Comparison of ENCODE assay signal across 10 cellular contexts in genomic region chr2:45010706-45011036, GRCh38. TPM values are rescaled to one million over a fixed set of nuclear protein-coding genes. Genes with fewer than 3 reads are reported as not detected.
A peak's percentile ranks its signal among the peaks of the same experiment; 100 is the strongest.
DNase-seq lines count a peak whose midpoint lies in the region; ATAC-seq and TF ChIP-seq lines count a peak whose summit lies in the region.
"Had no signal": no experiment of that assay in that cellular context is flagged by ENCODE, and none has a peak within 500 bp of the region (broad histone marks: within the 10 kb centered on the region; RNA-seq: fewer than 3 reads in every experiment).

No MANE protein-coding gene starts in this region.

- H3K9me3 ChIP-seq in hepatocyte (ENCODE audit: low read depth) (no peaks in the 10 kb centered on the region), gastrocnemius medialis (no peaks in the 10 kb centered on the region)

- peaks cover 4% of the 10 kb centered on the region; the same call in 2 of the 3 replicates for H3K36me3 Mint-ChIP-seq in GM23338 (ENCODE audit: low read depth)
- H3K36me3 Mint-ChIP-seq in activated naive CD8-positive, alpha-beta T cell treated with anti-CD3 and anti-CD28 coated beads for 36 hours: no peaks in the 10 kb centered on the region

- DNase-seq in GM23338 (ENCODE audit: low spot score) (no peak), hepatocyte (ENCODE audit: low spot score) (no peak), gastrocnemius medialis (no peak), NCI-H526 (lab: John Stamatoyannopoulos, UW) (no peak), NCI-H2196 (lab: John Stamatoyannopoulos, UW; ENCODE audit: unreplicated experiment) (no peak), SK-N-DZ (ENCODE audit: low spot score) (no peak)
- DNase-seq in activated naive CD8-positive, alpha-beta T cell treated with anti-CD3 and anti-CD28 coated beads for 36 hours: no peak
- no peak for DNase-seq in activated CD4-positive, alpha-beta T cell treated with anti-CD3 and anti-CD28 coated beads, Interleukin-2, amount 50 U/mL, for 1 hour
- DNase-seq: activated naive CD4-positive, alpha-beta T cell treated with anti-CD3 and anti-CD28 coated beads, Interleukin-2, amount 50 U/mL, for 16 hours; NCI-H1436 treated with DMSO at 0.1 percent for 48 hours had no signal

- peaks cover 88% of the 10 kb centered on the region for H3K27me3 Mint-ChIP-seq in GM23338 (ENCODE audit: insufficient read depth, low read depth, poor library complexity)
- H3K27me3 Mint-ChIP-seq in activated naive CD8-positive, alpha-beta T cell treated with anti-CD3 and anti-CD28 coated beads for 36 hours: peaks cover 90% of the 10 kb centered on the region

- H3K27me3 ChIP-seq in GM23338 (ENCODE audit: insufficient read depth) (peaks cover 94% of the 10 kb centered on the region), hepatocyte (peaks cover 91% of the 10 kb centered on the region), gastrocnemius medialis (peaks cover 0 to 19% (median 0%) of the 10 kb centered on the region in 3 donors)

- H3K79me2 ChIP-seq in GM23338 (replicated peaks; ENCODE audit: insufficient read depth): no peaks in the 10 kb centered on the region
- no peaks in the 10 kb centered on the region for H3K79me2 ChIP-seq in hepatocyte

- H3K4me1 ChIP-seq in GM23338 (ENCODE audit: insufficient read depth): peaks cover 32% of the 10 kb centered on the region
- H3K4me1 ChIP-seq in hepatocyte (ENCODE audit: insufficient read depth): peaks cover 25% of the 10 kb centered on the region
- H3K4me1 ChIP-seq in gastrocnemius medialis: peaks cover 24 to 49% of the 10 kb centered on the region in 2 donors

- TF ChIP-seq CTCF in GM23338 (conservative IDR thresholded peaks at IDR 0.05; ENCODE audit: low read depth in 2 of 2) (no peak), hepatocyte (IDR thresholded peaks at IDR 0.05; ENCODE audit: poor library complexity) (no peak), gastrocnemius medialis (IDR thresholded peaks at IDR 0.05 in 4 of 5, conservative IDR thresholded peaks at IDR 0.05 in 1 of 5) (no peak)

- H3K27ac Mint-ChIP-seq in GM23338: no peak overlapping the region
- no peak overlapping the region for H3K27ac Mint-ChIP-seq in activated naive CD8-positive, alpha-beta T cell treated with anti-CD3 and anti-CD28 coated beads for 36 hours

- peaks cover 20% of the 10 kb centered on the region; the same call in 1 of the 2 replicates for H3F3A ChIP-seq in GM23338 (replicated peaks; ENCODE audit: low read depth)

- H3K9me2 ChIP-seq in GM23338 (ENCODE audit: insufficient read depth) (no peaks in the 10 kb centered on the region), hepatocyte (replicated peaks; ENCODE audit: insufficient read depth) (no peaks in the 10 kb centered on the region)

- peak overlapping the region; percentile 92 for H3K4me2 ChIP-seq in GM23338
- peak overlapping the region; percentile 81 for H3K4me2 ChIP-seq in hepatocyte

- intact Hi-C loops in gastrocnemius medialis (cut with DNase I; ENCODE audit: low total_unique reads): no loop called here

- ATAC-seq in GM23338: no peak
- ATAC-seq in gastrocnemius medialis: no peak

- peak overlapping the region; percentile 96 for H2AFZ ChIP-seq in GM23338
- no peak overlapping the region for H2AFZ ChIP-seq in hepatocyte

- 27% methylated on average over 7 of the region's 7 CpGs for WGBS in hepatocyte (ENCODE audit: low lambda C conversion rate, missing lambda C conversion rate)

- in situ Hi-C loops in gastrocnemius medialis (cut with MboI; ENCODE audit: low sequenced_read_pairs in 4 of 4): no loop called here

- peaks cover 41% of the 10 kb centered on the region for H3K4me1 Mint-ChIP-seq in GM23338
- H3K4me1 Mint-ChIP-seq in activated naive CD8-positive, alpha-beta T cell treated with anti-CD3 and anti-CD28 coated beads for 36 hours: peaks cover 16% of the 10 kb centered on the region

- H3K27ac ChIP-seq in GM23338 (ENCODE audit: low read depth): no peak overlapping the region
- peak overlapping the region; percentile 39 for H3K27ac ChIP-seq in hepatocyte
- H3K27ac ChIP-seq in gastrocnemius medialis: peak overlapping the region; percentile 90 to 97 (median 90)

- H3K9me3 Mint-ChIP-seq in GM23338: peaks cover 7% of the 10 kb centered on the region; the same call in 2 of the 3 replicates
- H3K9me3 Mint-ChIP-seq in activated naive CD8-positive, alpha-beta T cell treated with anti-CD3 and anti-CD28 coated beads for 36 hours: no peaks in the 10 kb centered on the region

- H3K4me3 ChIP-seq in GM23338 (peak overlapping the region; percentile 82), hepatocyte (no peak overlapping the region), gastrocnemius medialis (peak overlapping the region; percentile 64 to 85 (median 72))

- peak overlapping the region; percentile 76 for H3K4me3 Mint-ChIP-seq in GM23338
- H3K4me3 Mint-ChIP-seq in activated naive CD8-positive, alpha-beta T cell treated with anti-CD3 and anti-CD28 coated beads for 36 hours: peak overlapping the region; percentile 3

- H3K36me3 ChIP-seq in GM23338 (ENCODE audit: insufficient read depth) (no peaks in the 10 kb centered on the region), hepatocyte (replicated peaks; ENCODE audit: insufficient read depth, low read depth) (no peaks in the 10 kb centered on the region), gastrocnemius medialis (peaks cover 0 to 6% of the 10 kb centered on the region in 2 donors)

- H4K20me1 ChIP-seq in GM23338 (replicated peaks; ENCODE audit: insufficient read depth) (peaks cover 22% of the 10 kb centered on the region; the same call in 1 of the 2 replicates), hepatocyte (ENCODE audit: insufficient read depth, poor library complexity, severe bottlenecking) (no peaks in the 10 kb centered on the region)

- no peak for TF ChIP-seq POLR2A in gastrocnemius medialis (IDR thresholded peaks at IDR 0.05)

TF ChIP-seq in GM23338, 12 proteins besides CTCF, POLR2A, EP300 and RAD21:
- no peak for TF ChIP-seq CREB1 (CRISPR knock-in tag; IDR thresholded peaks at IDR 0.05; ENCODE audit: low read depth)
- TF ChIP-seq EZH2 (IDR thresholded peaks at IDR 0.05; ENCODE audit: low read depth, unreplicated experiment): no peak
- no peak for TF ChIP-seq POLR2AphosphoS5 (IDR thresholded peaks at IDR 0.05; ENCODE audit: low read depth)
- no peak for TF ChIP-seq JUNB (IDR thresholded peaks at IDR 0.05; ENCODE audit: unreplicated experiment)
- TF ChIP-seq STAT1 (IDR thresholded peaks at IDR 0.05; ENCODE audit: unreplicated experiment): no peak

RNA-seq across cellular contexts. Expression of gene SIX2, which starts 1.4 kb away (rescaled TPM):
- total RNA-seq in GM23338 (2014; rRNA removed; shearing (Covaris generic)): 0.31 and 0.87 TPM in 2 replicates
- polyA plus RNA-seq in GM23338 (2016; fragmentation: Nextera tagmentation; extraction: Ambion mirVana) (1.1 and 1.3 TPM in 2 replicates), hepatocyte (1.1 and 1.3 TPM in 2 replicates)
- not detected for total RNA-seq in activated naive CD8-positive, alpha-beta T cell treated with anti-CD3 and anti-CD28 coated beads for 36 hours
- total RNA-seq in hepatocyte (0.32 and 0.53 TPM in 2 replicates), gastrocnemius medialis (10 to 100 TPM; 28.9 to 65.5 (median 50.5) TPM)
- polyA plus RNA-seq in SK-N-DZ (2014; cell fraction: cytosol; rRNA removed): 24.4 and 30.2 TPM in 2 replicates
- polyA plus RNA-seq in SK-N-DZ (2014; cell fraction: nucleus; rRNA removed): 15.2 and 18.0 TPM in 2 replicates

Comparison
In these comparisons a context has a peak if more than half of its experiments do, and no peak if none do; other contexts are left out.
1. RNA of gene SIX2, which starts 1.4 kb away (total RNA-seq): 28.9 to 65.5 TPM in gastrocnemius medialis; 0.31 to 0.87 TPM in GM23338, 0.32 to 0.53 TPM in hepatocyte and not detected in activated naive CD8-positive, alpha-beta T cell treated with anti-CD3 and anti-CD28 coated beads for 36 hours; every median in the first group is over 10 times any median in the second.